ENCODE assay signal across 9 cellular contexts in the genomic region with DNA sequence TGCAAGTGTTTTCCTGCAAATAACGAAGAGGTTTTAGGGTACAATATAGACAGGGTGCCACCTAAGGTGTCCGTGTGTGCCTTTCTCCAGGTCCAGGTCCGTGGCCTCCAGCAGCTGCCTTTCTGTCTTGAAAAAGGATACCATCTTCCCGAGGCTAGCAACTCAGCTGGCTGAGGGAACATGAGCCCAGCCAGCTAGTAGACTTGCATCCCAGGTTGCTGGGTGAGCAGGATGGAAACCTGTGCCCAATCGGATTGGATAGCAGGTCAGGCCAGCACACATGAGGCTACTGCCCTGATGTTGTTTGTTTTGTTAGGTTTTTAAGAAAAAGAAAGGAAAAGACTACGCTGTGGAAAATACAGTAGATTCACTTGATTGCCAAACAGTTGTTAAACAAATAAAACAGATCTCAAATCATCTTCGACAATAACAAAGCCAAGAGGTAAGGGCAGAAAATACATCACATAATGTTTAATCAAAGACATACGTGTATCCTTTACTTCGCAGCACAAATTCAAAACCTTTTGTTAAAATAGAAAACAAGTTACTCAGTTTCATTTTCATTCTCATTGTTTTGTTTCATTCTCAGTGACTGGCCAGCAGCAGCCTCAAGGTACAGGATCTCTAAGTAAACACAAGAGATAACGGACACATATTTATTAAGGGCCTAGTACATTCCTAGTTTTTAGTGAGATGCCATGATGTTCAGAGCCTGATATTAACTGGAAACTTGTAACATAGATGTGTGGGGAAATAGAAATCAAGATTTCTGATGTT.
DNase-seq lines count a peak whose midpoint lies in the region; ATAC-seq, FAIRE-seq and TF ChIP-seq lines count a peak whose summit lies in the region.
"Had no signal": no experiment of that assay in that cellular context is flagged by ENCODE, and none has a peak within 500 bp of the region (broad histone marks: within the 10 kb centered on the region; RNA-seq: fewer than 3 reads in every experiment).

No MANE protein-coding gene starts in this region.

- no peak overlapping the region for H3K27ac ChIP-seq in RWPE2 (ENCODE audit: poor library complexity, severe bottlenecking)
- H3K27ac ChIP-seq in kidney (ENCODE audit: low read depth in 2 of 2, low read length in 2 of 2) = peak overlapping the region in 1 of 2 donors; percentile 49

- ATAC-seq in GM19324 (IDR thresholded peaks at IDR 0.05; ENCODE audit: low FRiP score, unreplicated experiment) (peak; percentile 46), RWPE2 (ENCODE audit: low read depth) (peak; percentile 75)

- no peaks in the 10 kb centered on the region for H3K4me1 ChIP-seq in RWPE2 (ENCODE audit: insufficient read depth, poor library complexity, severe bottlenecking)
- no peaks in the 10 kb centered on the region for H3K4me1 ChIP-seq in kidney (ENCODE audit: control insufficient read depth in 1 of 2, insufficient read depth in 1 of 2, low read depth in 1 of 2, low read length in 2 of 2)

- H3K36me3 ChIP-seq in RWPE2 (ENCODE audit: low read depth) (no peaks in the 10 kb centered on the region), kidney (ENCODE audit: control insufficient read depth in 1 of 2, insufficient read depth in 2 of 2, low read length in 2 of 2) (no peaks in the 10 kb centered on the region)

- TF ChIP-seq CTCF in RWPE2 (IDR thresholded peaks at IDR 0.05; ENCODE audit: poor library complexity, severe bottlenecking) = no peak
- TF ChIP-seq CTCF in kidney (IDR thresholded peaks at IDR 0.05; ENCODE audit: borderline replicate concordance, extremely low read depth, insufficient read depth) = no peak

- H3K4me3 ChIP-seq in RWPE2 (ENCODE audit: severe bottlenecking) = no peak overlapping the region
- peak overlapping the region; percentile 9 to 19 for H3K4me3 ChIP-seq in kidney (ENCODE audit: low read length in 2 of 2)

- H3K27me3 ChIP-seq in RWPE2 (ENCODE audit: insufficient read depth, poor library complexity, severe bottlenecking) = no peaks in the 10 kb centered on the region

- FAIRE-seq in kidney (lab: Jason Lieb, UNC) = no peak
- no peak for FAIRE-seq in H54 (lab: Jason Lieb, UNC)

- TF ChIP-seq POLR2A in H54 (IDR thresholded peaks at IDR 0.05; ENCODE audit: low read depth, low read length) = no peak

- DNase-seq in AG08396 (ENCODE audit: low spot score) (peak; percentile 20), RWPE2 (ENCODE audit: low spot score) (no peak), kidney (no peak), H54 (ENCODE audit: insufficient read length, low spot score) (no peak), NCI-H2029 (lab: John Stamatoyannopoulos, UW) (no peak), DMS153 (lab: John Stamatoyannopoulos, UW) (no peak), NCI-H146 (lab: John Stamatoyannopoulos, UW) (no peak)
- DNase-seq: activated CD8-positive, alpha-beta memory T cell treated with anti-CD3 and anti-CD28 coated beads for 24 hours had no signal

- no peak overlapping the region for H3K9ac ChIP-seq in kidney (ENCODE audit: low read length in 2 of 2)

- intact Hi-C loops in kidney (cut with DNase I) = no loop called here

- H3K9me3 ChIP-seq in RWPE2 (ENCODE audit: severe bottlenecking) (no peaks in the 10 kb centered on the region), kidney (ENCODE audit: control insufficient read depth in 1 of 2, low read length in 2 of 2) (no peaks in the 10 kb centered on the region)
